Comparison of ENCODE assay signal across 8 cellular contexts in the genomic region with DNA sequence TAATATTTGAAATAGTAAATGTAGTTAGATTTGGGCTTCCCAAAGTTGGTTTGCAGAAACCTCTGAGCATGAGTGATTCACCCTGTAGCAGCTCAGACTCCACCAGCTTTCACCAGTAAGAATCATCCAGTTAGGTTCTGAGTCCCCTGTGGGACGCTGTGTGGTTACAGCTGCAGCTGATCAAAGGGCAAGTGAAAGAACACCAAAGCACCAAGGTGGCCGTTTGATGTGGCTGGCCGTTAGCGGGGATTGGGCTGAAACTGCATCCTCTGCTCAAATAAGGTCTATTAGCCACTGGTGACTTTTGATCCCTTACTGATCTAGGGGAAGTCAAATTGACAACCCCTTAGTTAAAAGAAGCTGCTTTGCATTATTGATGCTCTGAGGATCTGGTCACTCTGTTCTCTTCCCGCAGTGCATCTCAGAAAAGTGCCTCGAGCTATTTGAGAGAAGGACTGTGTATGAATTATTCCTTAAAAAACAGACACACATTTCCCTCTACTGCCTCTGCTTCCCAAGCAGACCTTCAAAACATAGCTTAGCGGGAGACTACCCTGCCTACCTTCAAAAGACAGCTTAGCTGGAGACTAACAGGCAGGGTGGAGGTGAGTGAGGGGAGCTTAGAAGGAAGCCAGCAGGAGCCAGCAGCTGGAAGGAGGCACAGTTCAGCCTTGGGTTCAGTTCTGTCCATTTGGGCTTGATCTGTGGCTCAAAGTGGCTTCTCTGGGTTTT. TPM values are rescaled to one million over a fixed set of nuclear protein-coding genes. Genes with fewer than 3 reads are reported as not detected.
DNase-seq lines count a peak whose midpoint lies in the region; ATAC-seq and TF ChIP-seq lines count a peak whose summit lies in the region.

No MANE protein-coding gene starts in this region.

- H3K4me1 Mint-ChIP-seq in HFFc6 (ENCODE audit: low read depth): peaks cover 18% of the 10 kb centered on the region
- peaks cover 35% of the 10 kb centered on the region for H3K4me1 Mint-ChIP-seq in activated naive CD8-positive, alpha-beta T cell treated with anti-CD3 and anti-CD28 coated beads for 36 hours

- H3K79me2 ChIP-seq in OCI-LY1 (ENCODE audit: insufficient read depth, low read length): no peaks in the 10 kb centered on the region

- TF ChIP-seq CTCF in HFFc6 (IDR thresholded peaks at IDR 0.05) (no peak), OCI-LY1 (IDR thresholded peaks at IDR 0.05; ENCODE audit: low read length) (no peak)

- no peaks in the 10 kb centered on the region for H3K9me3 Mint-ChIP-seq in HFFc6
- H3K9me3 Mint-ChIP-seq in activated naive CD8-positive, alpha-beta T cell treated with anti-CD3 and anti-CD28 coated beads for 36 hours: no peaks in the 10 kb centered on the region

- H3K36me3 ChIP-seq in OCI-LY1 (ENCODE audit: insufficient read depth, low read length): no peaks in the 10 kb centered on the region

- H3K9me2 ChIP-seq in OCI-LY1 (ENCODE audit: low read depth, low read length): no peaks in the 10 kb centered on the region

- H3K4me3 ChIP-seq in GM08714 (ENCODE audit: low read length) (peak overlapping the region; percentile 23; the same call in 1 of the 2 replicates), OCI-LY1 (ENCODE audit: low read depth, low read length, poor library complexity, severe bottlenecking) (peak overlapping the region; percentile 46), right cardiac atrium (ENCODE audit: low read length) (no peak overlapping the region)

- H3F3A ChIP-seq in OCI-LY1 (ENCODE audit: insufficient read depth, low read length): 0 out of 2 replicates have a peak, but pooled peaks cover 4% of the 10 kb centered on the region

- peaks cover 89% of the 10 kb centered on the region for H3K4me1 ChIP-seq in OCI-LY1 (ENCODE audit: insufficient read depth, low read length, severe bottlenecking)
- no peaks in the 10 kb centered on the region for H3K4me1 ChIP-seq in right cardiac atrium (ENCODE audit: control insufficient read depth, insufficient read depth, low read length)

- WGBS in right cardiac atrium: 52% methylated on average over 7 of the region's 7 CpGs

- peaks cover 44% of the 10 kb centered on the region for H3K27me3 Mint-ChIP-seq in HFFc6 (ENCODE audit: insufficient read depth)
- H3K27me3 Mint-ChIP-seq in activated naive CD8-positive, alpha-beta T cell treated with anti-CD3 and anti-CD28 coated beads for 36 hours: peaks cover 83% of the 10 kb centered on the region

- H4K20me1 ChIP-seq in OCI-LY1 (ENCODE audit: insufficient read depth, low read length): no peaks in the 10 kb centered on the region

- peak overlapping the region; percentile 72 for H3K9ac ChIP-seq in OCI-LY1 (ENCODE audit: low read length)

- DNase-seq in HFFc6 (peak; percentile 18), right cardiac atrium (no peak), epidermal melanocyte (ENCODE audit: insufficient read length, low spot score) (no peak), cerebellum (ENCODE audit: low spot score) (no peak)
- DNase-seq in activated naive CD8-positive, alpha-beta T cell treated with anti-CD3 and anti-CD28 coated beads for 36 hours: peak; percentile 81
- peak; percentile 15 for DNase-seq in stimulated activated CD8-positive, alpha-beta memory T cell treated with anti-CD3 and anti-CD28 coated beads, Interleukin-12 subunit alpha, Interleukin-12 subunit beta, amount 100 ng/mL, for 24 hours (ENCODE audit: extremely low read depth)

- no peak overlapping the region for H2AFZ ChIP-seq in OCI-LY1 (ENCODE audit: low read length)

- peak overlapping the region; percentile 61 for H3K4me2 ChIP-seq in OCI-LY1 (ENCODE audit: low read length)

- H3K27me3 ChIP-seq in OCI-LY1 (ENCODE audit: insufficient read depth, low read length) (no peaks in the 10 kb centered on the region), right cardiac atrium (ENCODE audit: control insufficient read depth, insufficient read depth) (no peaks in the 10 kb centered on the region)

- peaks cover 5% of the 10 kb centered on the region; the same call in 1 of the 2 replicates for H3K36me3 Mint-ChIP-seq in HFFc6 (ENCODE audit: low read depth)
- no peaks in the 10 kb centered on the region for H3K36me3 Mint-ChIP-seq in activated naive CD8-positive, alpha-beta T cell treated with anti-CD3 and anti-CD28 coated beads for 36 hours

- intact Hi-C loops in right cardiac atrium (cut with DNase I): no loop called here

- ATAC-seq in right cardiac atrium: no peak

- H3K27ac Mint-ChIP-seq in HFFc6: no peak overlapping the region
- H3K27ac Mint-ChIP-seq in activated naive CD8-positive, alpha-beta T cell treated with anti-CD3 and anti-CD28 coated beads for 36 hours: no peak overlapping the region

- peak overlapping the region; percentile 23; the same call in 1 of the 2 replicates for H3K4me3 Mint-ChIP-seq in HFFc6
- no peak overlapping the region for H3K4me3 Mint-ChIP-seq in activated naive CD8-positive, alpha-beta T cell treated with anti-CD3 and anti-CD28 coated beads for 36 hours

- no peaks in the 10 kb centered on the region for H3K9me3 ChIP-seq in OCI-LY1 (ENCODE audit: low read length)
- H3K9me3 ChIP-seq in right cardiac atrium (ENCODE audit: control insufficient read depth, low read length): no peaks in the 10 kb centered on the region

- H3K27ac ChIP-seq in OCI-LY1 (ENCODE audit: low read depth, low read length, poor library complexity, severe bottlenecking) (peak overlapping the region; percentile 98), right cardiac atrium (ENCODE audit: low read length) (no peak overlapping the region)

RNA-seq across cellular contexts. Expression of a gene that starts 3.7 kb away (rescaled TPM):
- under 1 TPM in 1 of 6 experiments, not detected in 5; 0.34 TPM for total RNA-seq in HFFc6 (2021; fragmentation: NEBNext Ultra II Directional; extraction: Animal tissue kit (Norgen Biotek cat#: 25700))
- not detected for total RNA-seq in activated naive CD8-positive, alpha-beta T cell treated with anti-CD3 and anti-CD28 coated beads for 36 hours
- total RNA-seq in right cardiac atrium (not detected), cerebellum (0.18 TPM)
- polyA plus RNA-seq in right cardiac atrium: not detected

RNA-seq across cellular contexts. Expression of a gene that starts 44.6 kb away (rescaled TPM):
- total RNA-seq in HFFc6 (2021; fragmentation: NEBNext Ultra II Directional; extraction: Animal tissue kit (Norgen Biotek cat#: 25700)): 10 to 100 TPM; 43.7 to 66.3 (median 57.4) TPM
- total RNA-seq in activated naive CD8-positive, alpha-beta T cell treated with anti-CD3 and anti-CD28 coated beads for 36 hours: 10 to 100 TPM; 66.6 to 67.9 TPM
- total RNA-seq in right cardiac atrium (10 to 100 TPM; 44.3 to 53.2 (median 48.8) TPM), cerebellum (58.8 TPM)
- polyA plus RNA-seq in right cardiac atrium: 24.4 TPM

Comparison
In these comparisons a context has a peak if more than half of its experiments do, and no peak if none do; other contexts are left out.
1. DNase-seq: peak in HFFc6 (single experiment), activated naive CD8-positive, alpha-beta T cell treated with anti-CD3 and anti-CD28 coated beads for 36 hours (single experiment) and stimulated activated CD8-positive, alpha-beta memory T cell treated with anti-CD3 and anti-CD28 coated beads, Interleukin-12 subunit alpha, Interleukin-12 subunit beta, amount 100 ng/mL, for 24 hours (single experiment); none in right cardiac atrium (0 of 3), epidermal melanocyte (single experiment) and cerebellum (single experiment).